In the genomic region with DNA sequence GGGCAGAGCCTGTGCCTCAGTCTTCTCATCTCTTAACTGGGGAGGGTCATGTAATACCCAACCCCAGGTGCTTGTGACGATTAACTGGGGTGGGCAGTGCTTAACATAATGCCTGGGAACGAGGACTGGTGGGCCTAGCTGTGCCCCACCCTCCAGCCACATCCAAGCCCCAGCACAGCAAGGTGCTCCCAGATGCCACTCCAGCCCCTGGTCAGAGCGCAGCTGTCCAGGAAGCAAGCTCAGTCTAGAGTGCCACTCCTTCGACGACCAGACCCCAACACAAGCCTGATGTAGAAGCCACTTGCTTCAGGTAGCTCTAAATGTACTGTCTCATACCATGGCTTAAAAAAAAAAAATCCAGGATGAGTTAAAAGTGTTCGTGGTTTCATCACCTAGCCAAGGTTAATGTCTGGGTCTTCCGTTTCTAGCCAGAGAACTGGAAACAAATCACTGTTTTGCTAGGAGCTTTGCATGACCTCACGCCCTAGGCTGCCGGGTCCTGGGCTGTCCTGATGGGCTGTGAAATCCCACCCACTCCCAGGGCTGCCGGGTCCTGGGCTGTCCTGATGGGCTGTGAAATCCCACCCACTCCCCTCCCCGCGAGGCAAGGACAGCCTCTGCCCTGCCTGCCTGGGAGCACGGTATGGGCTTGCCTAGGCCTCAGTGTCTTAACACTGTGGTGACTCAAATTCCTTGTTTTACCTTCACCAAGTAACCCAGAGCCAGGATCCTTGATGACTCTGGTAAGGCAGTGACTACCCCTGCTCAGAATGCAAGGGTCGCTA, we compare ENCODE assay signal across 1 cellular context.
TF ChIP-seq lines count a peak whose summit lies in the region.

No MANE protein-coding gene starts in this region.

TF ChIP-seq in HepG2, 621 proteins besides CTCF, POLR2A, EP300 and RAD21:
- peak; percentile 29 for TF ChIP-seq AGO2 (optimal IDR thresholded peaks at IDR 0.05; ENCODE audit: low read depth, low read length)
- TF ChIP-seq, protein P1, sequence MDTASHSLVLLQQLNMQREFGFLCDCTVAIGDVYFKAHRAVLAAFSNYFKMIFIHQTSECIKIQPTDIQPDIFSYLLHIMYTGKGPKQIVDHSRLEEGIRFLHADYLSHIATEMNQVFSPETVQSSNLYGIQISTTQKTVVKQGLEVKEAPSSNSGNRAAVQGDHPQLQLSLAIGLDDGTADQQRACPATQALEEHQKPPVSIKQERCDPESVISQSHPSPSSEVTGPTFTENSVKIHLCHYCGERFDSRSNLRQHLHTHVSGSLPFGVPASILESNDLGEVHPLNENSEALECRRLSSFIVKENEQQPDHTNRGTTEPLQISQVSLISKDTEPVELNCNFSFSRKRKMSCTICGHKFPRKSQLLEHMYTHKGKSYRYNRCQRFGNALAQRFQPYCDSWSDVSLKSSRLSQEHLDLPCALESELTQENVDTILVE (CRISPR knock-in tag; IDR thresholded peaks at IDR 0.05), result no peak
- TF ChIP-seq FOSL1 (CRISPR knock-in tag; IDR thresholded peaks at IDR 0.05; ENCODE audit: borderline replicate concordance), result no peak
- TF ChIP-seq HOXA7 (CRISPR knock-in tag; IDR thresholded peaks at IDR 0.05), result no peak
- no peak for TF ChIP-seq TBX2 (CRISPR knock-in tag; IDR thresholded peaks at IDR 0.05; ENCODE audit: borderline replicate concordance)
- TF ChIP-seq, protein P2, sequence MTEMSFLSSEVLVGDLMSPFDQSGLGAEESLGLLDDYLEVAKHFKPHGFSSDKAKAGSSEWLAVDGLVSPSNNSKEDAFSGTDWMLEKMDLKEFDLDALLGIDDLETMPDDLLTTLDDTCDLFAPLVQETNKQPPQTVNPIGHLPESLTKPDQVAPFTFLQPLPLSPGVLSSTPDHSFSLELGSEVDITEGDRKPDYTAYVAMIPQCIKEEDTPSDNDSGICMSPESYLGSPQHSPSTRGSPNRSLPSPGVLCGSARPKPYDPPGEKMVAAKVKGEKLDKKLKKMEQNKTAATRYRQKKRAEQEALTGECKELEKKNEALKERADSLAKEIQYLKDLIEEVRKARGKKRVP (CRISPR knock-in tag; IDR thresholded peaks at IDR 0.05), result peak in 1 of 2 experiments; percentile 70; a peak in 1 of 4 replicates
- TF ChIP-seq SSRP1 (CRISPR knock-in tag; IDR thresholded peaks at IDR 0.05), result 0 out of 2 replicates have a peak, but pooled peaks have one; percentile 24
- TF ChIP-seq ATM (IDR thresholded peaks at IDR 0.05; ENCODE audit: borderline replicate concordance), result no peak
- TF ChIP-seq, protein P3, sequence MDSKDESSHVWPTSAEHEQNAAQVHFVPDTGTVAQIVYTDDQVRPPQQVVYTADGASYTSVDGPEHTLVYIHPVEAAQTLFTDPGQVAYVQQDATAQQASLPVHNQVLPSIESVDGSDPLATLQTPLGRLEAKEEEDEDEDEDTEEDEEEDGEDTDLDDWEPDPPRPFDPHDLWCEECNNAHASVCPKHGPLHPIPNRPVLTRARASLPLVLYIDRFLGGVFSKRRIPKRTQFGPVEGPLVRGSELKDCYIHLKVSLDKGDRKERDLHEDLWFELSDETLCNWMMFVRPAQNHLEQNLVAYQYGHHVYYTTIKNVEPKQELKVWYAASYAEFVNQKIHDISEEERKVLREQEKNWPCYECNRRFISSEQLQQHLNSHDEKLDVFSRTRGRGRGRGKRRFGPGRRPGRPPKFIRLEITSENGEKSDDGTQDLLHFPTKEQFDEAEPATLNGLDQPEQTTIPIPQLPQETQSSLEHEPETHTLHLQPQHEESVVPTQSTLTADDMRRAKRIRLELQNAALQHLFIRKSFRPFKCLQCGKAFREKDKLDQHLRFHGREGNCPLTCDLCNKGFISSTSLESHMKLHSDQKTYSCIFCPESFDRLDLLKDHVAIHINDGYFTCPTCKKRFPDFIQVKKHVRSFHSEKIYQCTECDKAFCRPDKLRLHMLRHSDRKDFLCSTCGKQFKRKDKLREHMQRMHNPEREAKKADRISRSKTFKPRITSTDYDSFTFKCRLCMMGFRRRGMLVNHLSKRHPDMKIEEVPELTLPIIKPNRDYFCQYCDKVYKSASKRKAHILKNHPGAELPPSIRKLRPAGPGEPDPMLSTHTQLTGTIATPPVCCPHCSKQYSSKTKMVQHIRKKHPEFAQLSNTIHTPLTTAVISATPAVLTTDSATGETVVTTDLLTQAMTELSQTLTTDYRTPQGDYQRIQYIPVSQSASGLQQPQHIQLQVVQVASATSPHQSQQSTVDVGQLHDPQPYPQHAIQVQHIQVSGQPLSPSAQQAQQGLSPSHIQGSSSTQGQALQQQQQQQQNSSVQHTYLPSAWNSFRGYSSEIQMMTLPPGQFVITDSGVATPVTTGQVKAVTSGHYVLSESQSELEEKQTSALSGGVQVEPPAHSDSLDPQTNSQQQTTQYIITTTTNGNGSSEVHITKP (CRISPR knock-in tag; IDR thresholded peaks at IDR 0.05; ENCODE audit: low read depth), result no peak
- no peak for TF ChIP-seq SYNCRIP (IDR thresholded peaks at IDR 0.05; ENCODE audit: insufficient read depth, low read depth, low read length)
- TF ChIP-seq, protein P4, sequence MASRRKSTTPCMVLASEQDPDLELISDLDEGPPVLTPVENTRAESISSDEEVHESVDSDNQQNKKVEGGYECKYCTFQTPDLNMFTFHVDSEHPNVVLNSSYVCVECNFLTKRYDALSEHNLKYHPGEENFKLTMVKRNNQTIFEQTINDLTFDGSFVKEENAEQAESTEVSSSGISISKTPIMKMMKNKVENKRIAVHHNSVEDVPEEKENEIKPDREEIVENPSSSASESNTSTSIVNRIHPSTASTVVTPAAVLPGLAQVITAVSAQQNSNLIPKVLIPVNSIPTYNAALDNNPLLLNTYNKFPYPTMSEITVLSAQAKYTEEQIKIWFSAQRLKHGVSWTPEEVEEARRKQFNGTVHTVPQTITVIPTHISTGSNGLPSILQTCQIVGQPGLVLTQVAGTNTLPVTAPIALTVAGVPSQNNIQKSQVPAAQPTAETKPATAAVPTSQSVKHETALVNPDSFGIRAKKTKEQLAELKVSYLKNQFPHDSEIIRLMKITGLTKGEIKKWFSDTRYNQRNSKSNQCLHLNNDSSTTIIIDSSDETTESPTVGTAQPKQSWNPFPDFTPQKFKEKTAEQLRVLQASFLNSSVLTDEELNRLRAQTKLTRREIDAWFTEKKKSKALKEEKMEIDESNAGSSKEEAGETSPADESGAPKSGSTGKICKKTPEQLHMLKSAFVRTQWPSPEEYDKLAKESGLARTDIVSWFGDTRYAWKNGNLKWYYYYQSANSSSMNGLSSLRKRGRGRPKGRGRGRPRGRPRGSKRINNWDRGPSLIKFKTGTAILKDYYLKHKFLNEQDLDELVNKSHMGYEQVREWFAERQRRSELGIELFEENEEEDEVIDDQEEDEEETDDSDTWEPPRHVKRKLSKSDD (CRISPR knock-in tag; IDR thresholded peaks at IDR 0.05; ENCODE audit: low read depth), result no peak
- TF ChIP-seq RELA (CRISPR knock-in tag; IDR thresholded peaks at IDR 0.05), result no peak
- TF ChIP-seq TOE1 (CRISPR knock-in tag; IDR thresholded peaks at IDR 0.05), result no peak
- TF ChIP-seq, protein P5, sequence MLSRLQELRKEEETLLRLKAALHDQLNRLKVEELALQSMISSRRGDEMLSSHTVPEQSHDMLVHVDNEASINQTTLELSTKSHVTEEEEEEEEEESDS (CRISPR knock-in tag; IDR thresholded peaks at IDR 0.05; ENCODE audit: borderline replicate concordance), result no peak
